8 cellular contexts compared by ENCODE assay signal in the genomic region with DNA sequence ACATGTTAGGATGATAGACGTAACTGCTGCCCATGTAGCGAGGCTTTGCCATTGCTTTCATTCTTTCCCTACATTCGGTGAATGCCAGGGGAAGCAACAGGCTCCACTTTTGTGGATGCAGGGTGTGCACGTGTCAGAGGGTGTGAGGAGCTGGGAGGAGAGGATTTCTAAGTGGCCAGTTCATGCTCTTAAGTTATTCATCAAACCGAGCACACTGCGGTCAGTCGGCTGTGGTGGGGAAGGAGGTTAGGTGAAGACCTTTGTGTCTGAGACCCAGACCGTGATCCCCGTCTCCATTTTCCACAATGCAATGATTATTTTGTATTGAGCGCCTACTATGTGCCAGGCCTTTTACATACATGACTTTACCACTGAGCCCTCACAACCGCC.
DNase-seq lines count a peak whose midpoint lies in the region; ATAC-seq, FAIRE-seq and TF ChIP-seq lines count a peak whose summit lies in the region.

No MANE protein-coding gene starts in this region.

- H3K4me3 Mint-ChIP-seq in T-helper 1 cell treated with Interleukin-12 subunit alpha and Interleukin-12 subunit beta and Interleukin-4 antibody, amounts not matched to agents 30 μg/mL and 1 μg/mL, for 36 hours = peak overlapping the region; percentile 35
- H3K4me3 Mint-ChIP-seq in astrocyte (ENCODE audit: unreplicated experiment) = peak overlapping the region; percentile 86

- peak overlapping the region; percentile 93 for H3K4me2 ChIP-seq in astrocyte (ENCODE audit: low read length)

- TF ChIP-seq CTCF in astrocyte (IDR thresholded peaks at IDR 0.05; ENCODE audit: insufficient read depth, low read depth, low read length) (no peak), thoracic aorta (IDR thresholded peaks at IDR 0.05) (no peak)

- H3K9me3 ChIP-seq in astrocyte (ENCODE audit: insufficient read depth, low read depth, low read length) (no peaks in the 10 kb centered on the region), thoracic aorta (no peaks in the 10 kb centered on the region)

- H3K27ac Mint-ChIP-seq in T-helper 1 cell treated with Interleukin-12 subunit alpha and Interleukin-12 subunit beta and Interleukin-4 antibody, amounts not matched to agents 30 μg/mL and 1 μg/mL, for 36 hours = no peak overlapping the region
- H3K27ac Mint-ChIP-seq in astrocyte (ENCODE audit: unreplicated experiment) = peak overlapping the region; percentile 83

- peak overlapping the region; percentile 55 for H3K4me3 ChIP-seq in astrocyte (ENCODE audit: insufficient read depth, low read depth, low read length)
- H3K4me3 ChIP-seq in thoracic aorta = peak overlapping the region; percentile 99

- no peak for ATAC-seq in thoracic aorta (ENCODE audit: insufficient number of reproducible peaks, low FRiP score, low read depth)

- FAIRE-seq in astrocyte (lab: Jason Lieb, UNC) = no peak

- H3K36me3 Mint-ChIP-seq in T-helper 1 cell treated with Interleukin-12 subunit alpha and Interleukin-12 subunit beta and Interleukin-4 antibody, amounts not matched to agents 30 μg/mL and 1 μg/mL, for 36 hours (ENCODE audit: low read depth) = no peaks in the 10 kb centered on the region
- H3K36me3 Mint-ChIP-seq in astrocyte (ENCODE audit: low read depth, unreplicated experiment) = no peaks in the 10 kb centered on the region

- DNase-seq in T-helper 1 cell (no peak), astrocyte (ENCODE audit: low read depth) (peak; percentile 64), thoracic aorta (ENCODE audit: low spot score) (no peak), iPS-NIHi7 (ENCODE audit: extremely low spot score) (no peak), islet precursor cell (no peak), NCI-H510A (lab: John Stamatoyannopoulos, UW) (no peak)

- H4K20me1 ChIP-seq in astrocyte (ENCODE audit: insufficient read depth, low read length) = peaks cover 22% of the 10 kb centered on the region

- peak overlapping the region; percentile 27 for H2AFZ ChIP-seq in astrocyte (ENCODE audit: low read depth, low read length)

- peaks cover 53% of the 10 kb centered on the region for H3K27me3 Mint-ChIP-seq in T-helper 1 cell treated with Interleukin-12 subunit alpha and Interleukin-12 subunit beta and Interleukin-4 antibody, amounts not matched to agents 30 μg/mL and 1 μg/mL, for 36 hours (ENCODE audit: low read depth)
- no peaks in the 10 kb centered on the region for H3K27me3 Mint-ChIP-seq in astrocyte (ENCODE audit: low read depth, unreplicated experiment)

- H3K27ac ChIP-seq in astrocyte (ENCODE audit: low read depth, low read length) (no peak overlapping the region), layer of hippocampus (ENCODE audit: low read depth, low read length) (peak overlapping the region; percentile 38), thoracic aorta (peak overlapping the region; percentile 74 to 87)

- peaks cover 4% of the 10 kb centered on the region for H3K4me1 Mint-ChIP-seq in T-helper 1 cell treated with Interleukin-12 subunit alpha and Interleukin-12 subunit beta and Interleukin-4 antibody, amounts not matched to agents 30 μg/mL and 1 μg/mL, for 36 hours (ENCODE audit: low read depth)
- peaks cover 16% of the 10 kb centered on the region for H3K4me1 Mint-ChIP-seq in astrocyte (ENCODE audit: low read depth, unreplicated experiment)

- H3K9ac ChIP-seq in astrocyte (ENCODE audit: low read length) = peak overlapping the region; percentile 92

- H3K36me3 ChIP-seq in astrocyte (ENCODE audit: insufficient read depth, low read length) (no peaks in the 10 kb centered on the region), thoracic aorta (no peaks in the 10 kb centered on the region)

- H3K9me3 Mint-ChIP-seq in T-helper 1 cell treated with Interleukin-12 subunit alpha and Interleukin-12 subunit beta and Interleukin-4 antibody, amounts not matched to agents 30 μg/mL and 1 μg/mL, for 36 hours = no peaks in the 10 kb centered on the region
- H3K9me3 Mint-ChIP-seq in astrocyte (ENCODE audit: unreplicated experiment) = no peaks in the 10 kb centered on the region

- H3K79me2 ChIP-seq in astrocyte (ENCODE audit: insufficient read depth, low read length) = peaks cover 37% of the 10 kb centered on the region

- H3K27me3 ChIP-seq in astrocyte (ENCODE audit: insufficient read depth, low read length) (no peaks in the 10 kb centered on the region), layer of hippocampus (ENCODE audit: control insufficient read depth, insufficient read depth, low read length) (no peaks in the 10 kb centered on the region), thoracic aorta (replicated peaks; ENCODE audit: insufficient read depth) (no peaks in the 10 kb centered on the region)

- H3K4me1 ChIP-seq in astrocyte (ENCODE audit: insufficient read depth, low read length) (peaks cover 5% of the 10 kb centered on the region), thoracic aorta (ENCODE audit: control insufficient read depth in 1 of 2, low read depth in 2 of 2) (peaks cover 8 to 16% of the 10 kb centered on the region in 2 donors)
